ENCODE assay signal across 8 cellular contexts in genomic region chr1:21325231-21325718, GRCh38. TPM values are rescaled to one million over a fixed set of nuclear protein-coding genes. Genes with fewer than 3 reads are reported as not detected.
DNase-seq lines count a peak whose midpoint lies in the region; ATAC-seq and TF ChIP-seq lines count a peak whose summit lies in the region.

No MANE protein-coding gene starts in this region.

- no peaks in the 10 kb centered on the region for H3K9me3 Mint-ChIP-seq in activated CD4-positive, alpha-beta T cell treated with anti-CD3 and anti-CD28 coated beads, Interleukin-2, amount 10 ng/mL, durations not matched to agents 7 days and 5 days
- H3K9me3 Mint-ChIP-seq in activated naive CD8-positive, alpha-beta T cell treated with anti-CD3 and anti-CD28 coated beads, Interleukin-2, amount 10 ng/mL, durations not matched to agents 7 days and 5 days: no peaks in the 10 kb centered on the region

- H3K27ac ChIP-seq in right lobe of liver: peak overlapping the region; percentile 23 to 81 (median 70)
- H3K27ac ChIP-seq in tibial nerve: peak overlapping the region; percentile 65 to 98 (median 88)

- peak overlapping the region; percentile 92 for H3K27ac Mint-ChIP-seq in activated CD4-positive, alpha-beta T cell treated with anti-CD3 and anti-CD28 coated beads, Interleukin-2, amount 10 ng/mL, durations not matched to agents 7 days and 5 days
- H3K27ac Mint-ChIP-seq in activated naive CD8-positive, alpha-beta T cell treated with anti-CD3 and anti-CD28 coated beads, Interleukin-2, amount 10 ng/mL, durations not matched to agents 7 days and 5 days: peak overlapping the region; percentile 77

- no peak for TF ChIP-seq CTCF in right lobe of liver (IDR thresholded peaks at IDR 0.05)
- TF ChIP-seq CTCF in tibial nerve (IDR thresholded peaks at IDR 0.05): no peak

- POLR2A ChIA-PET in activated CD4-positive, alpha-beta T cell treated with anti-CD3 and anti-CD28 coated beads, Interleukin-2, amount 10 ng/mL, durations not matched to agents 7 days and 5 days (lab: Charles Lee): no interaction called here
- POLR2A ChIA-PET in activated naive CD8-positive, alpha-beta T cell treated with anti-CD3 and anti-CD28 coated beads, Interleukin-2, amount 10 ng/mL, durations not matched to agents 7 days and 5 days (lab: Charles Lee): interaction anchor here (0.6 to 3.2 kb wide), 8 partner anchors 9 to 45 kb away, joined by 3 to 29 read pairs (median 9); no protein-coding TSS in a partner anchor

- TF ChIP-seq POLR2A in right lobe of liver (IDR thresholded peaks at IDR 0.05) (no peak), tibial nerve (IDR thresholded peaks at IDR 0.05) (no peak)

- intact Hi-C loops in right lobe of liver (cut with DNase I): no loop called here

- no peak for TF ChIP-seq EP300 in tibial nerve (IDR thresholded peaks at IDR 0.05)

- H3K27me3 ChIP-seq in right lobe of liver (no peaks in the 10 kb centered on the region), tibial nerve (no peaks in the 10 kb centered on the region)

- peaks cover 80% of the 10 kb centered on the region for H3K4me1 Mint-ChIP-seq in activated CD4-positive, alpha-beta T cell treated with anti-CD3 and anti-CD28 coated beads, Interleukin-2, amount 10 ng/mL, durations not matched to agents 7 days and 5 days
- peaks cover 58% of the 10 kb centered on the region for H3K4me1 Mint-ChIP-seq in activated naive CD8-positive, alpha-beta T cell treated with anti-CD3 and anti-CD28 coated beads, Interleukin-2, amount 10 ng/mL, durations not matched to agents 7 days and 5 days

- H3K4me3 ChIP-seq in right lobe of liver (no peak overlapping the region), tibial nerve (no peak overlapping the region)

- H3K36me3 ChIP-seq in right lobe of liver (no peaks in the 10 kb centered on the region), tibial nerve (no peaks in the 10 kb centered on the region)

- H3K4me1 ChIP-seq in right lobe of liver (peaks cover 0 to 65% (median 35%) of the 10 kb centered on the region in 4 donors), tibial nerve (peaks cover 0 to 97% (median 77%) of the 10 kb centered on the region in 4 donors)

- H3K4me3 Mint-ChIP-seq in activated CD4-positive, alpha-beta T cell treated with anti-CD3 and anti-CD28 coated beads, Interleukin-2, amount 10 ng/mL, durations not matched to agents 7 days and 5 days: peak overlapping the region; percentile 47
- peak overlapping the region; percentile 72 for H3K4me3 Mint-ChIP-seq in activated naive CD8-positive, alpha-beta T cell treated with anti-CD3 and anti-CD28 coated beads, Interleukin-2, amount 10 ng/mL, durations not matched to agents 7 days and 5 days

- H3K27me3 Mint-ChIP-seq in activated CD4-positive, alpha-beta T cell treated with anti-CD3 and anti-CD28 coated beads, Interleukin-2, amount 10 ng/mL, durations not matched to agents 7 days and 5 days: no peaks in the 10 kb centered on the region
- no peaks in the 10 kb centered on the region for H3K27me3 Mint-ChIP-seq in activated naive CD8-positive, alpha-beta T cell treated with anti-CD3 and anti-CD28 coated beads, Interleukin-2, amount 10 ng/mL, durations not matched to agents 7 days and 5 days

- ATAC-seq in activated naive CD8-positive, alpha-beta T cell treated with anti-CD3 and anti-CD28 coated beads, Interleukin-2, amount 10 ng/mL, durations not matched to agents 7 days and 5 days (ENCODE audit: low read depth): peak; percentile 12
- ATAC-seq in right lobe of liver: peak in 2 of 4 donors; percentile 1 to 6
- ATAC-seq in HG03135 (IDR thresholded peaks at IDR 0.05; ENCODE audit: unreplicated experiment): no peak
- no peak for ATAC-seq in left lobe of liver

- no peaks in the 10 kb centered on the region for H3K9me3 ChIP-seq in right lobe of liver
- no peaks in the 10 kb centered on the region for H3K9me3 ChIP-seq in tibial nerve

- DNase-seq in activated CD4-positive, alpha-beta T cell treated with anti-CD3 and anti-CD28 coated beads, Interleukin-2, amount 10 ng/mL, durations not matched to agents 7 days and 5 days: no peak
- DNase-seq in activated CD4-positive, alpha-beta T cell treated with anti-CD3 and anti-CD28 coated beads, Interleukin-2, amount 50 U/mL, for 1 hour: no peak
- no peak for DNase-seq in activated naive CD8-positive, alpha-beta T cell treated with anti-CD3 and anti-CD28 coated beads, Interleukin-2, amount 10 ng/mL, durations not matched to agents 7 days and 5 days
- DNase-seq in right lobe of liver (no peak), tibial nerve (ENCODE audit: low spot score in 2 of 2) (no peak), OCI-M2 (lab: John Stamatoyannopoulos, UW; ENCODE audit: unreplicated experiment) (no peak), left lobe of liver (ENCODE audit: low spot score) (no peak)

- H3K36me3 Mint-ChIP-seq in activated CD4-positive, alpha-beta T cell treated with anti-CD3 and anti-CD28 coated beads, Interleukin-2, amount 10 ng/mL, durations not matched to agents 7 days and 5 days (ENCODE audit: low read depth): peaks cover 18% of the 10 kb centered on the region
- peaks cover 4% of the 10 kb centered on the region for H3K36me3 Mint-ChIP-seq in activated naive CD8-positive, alpha-beta T cell treated with anti-CD3 and anti-CD28 coated beads, Interleukin-2, amount 10 ng/mL, durations not matched to agents 7 days and 5 days

- 42% methylated on average over 3 of the region's 7 CpGs for WGBS in right lobe of liver (ENCODE audit: insufficient coverage, low coverage, low lambda C conversion rate, missing lambda C conversion rate)
- 63 to 64% methylated on average over 7 of the region's 7 CpGs for WGBS in tibial nerve, 2 donors

- CTCF ChIA-PET in activated CD4-positive, alpha-beta T cell treated with anti-CD3 and anti-CD28 coated beads, Interleukin-2, amount 10 ng/mL, durations not matched to agents 7 days and 5 days (lab: Charles Lee): interaction anchor here (0.8 to 3.8 kb wide), 14 partner anchors 9 to 74 kb away, joined by 3 to 21 read pairs (median 4); no protein-coding TSS in a partner anchor

RNA-seq across cellular contexts. Expression of gene ECE1, which starts 35.0 kb away (rescaled TPM):
- 100 to 1,000 TPM; 101 to 107 TPM for total RNA-seq in activated CD4-positive, alpha-beta T cell treated with anti-CD3 and anti-CD28 coated beads, Interleukin-2, amount 10 ng/mL, durations not matched to agents 7 days and 5 days
- total RNA-seq in activated naive CD8-positive, alpha-beta T cell treated with anti-CD3 and anti-CD28 coated beads, Interleukin-2, amount 10 ng/mL, durations not matched to agents 7 days and 5 days: 10 to 100 TPM; 83.2 to 85.5 TPM
- total RNA-seq in right lobe of liver (10 to 100 TPM; 39.7 to 61.3 (median 43.8) TPM), tibial nerve (100 to 1,000 TPM in 2 of 4 donors, 10 to 100 TPM in 2; 84.1 to 128 (median 110) TPM), left lobe of liver (58.0 TPM)
